23 cellular contexts compared by ENCODE assay signal in genomic region chr1:117567435-117567834, GRCh38. TPM values are rescaled to one million over a fixed set of nuclear protein-coding genes. Genes with fewer than 3 reads are reported as not detected.
A peak's percentile ranks its signal among the peaks of the same experiment; 100 is the strongest.
DNase-seq lines count a peak whose midpoint lies in the region; ATAC-seq and TF ChIP-seq lines count a peak whose summit lies in the region.
"Had no signal": no experiment of that assay in that cellular context is flagged by ENCODE, and none has a peak within 500 bp of the region (broad histone marks: within the 10 kb centered on the region; RNA-seq: fewer than 3 reads in every experiment).

No MANE protein-coding gene starts in this region.

- peaks cover 19% of the 10 kb centered on the region for H3K4me1 Mint-ChIP-seq in stimulated activated memory B cell treated with anti-CD40 and anti-IgM and Interleukin-4, amounts not matched to agents 10 μg/mL and 1 μg/mL and 100 μg/mL, for 72 hours
- H3K4me1 Mint-ChIP-seq: GM23338 had no signal

- no peaks in the 10 kb centered on the region for H3K9me2 ChIP-seq in GM23248 (ENCODE audit: insufficient read depth)

- no peak overlapping the region for H3K9ac ChIP-seq in GM23248

- peaks cover 15% of the 10 kb centered on the region for H3K27me3 Mint-ChIP-seq in stimulated activated memory B cell treated with anti-CD40 and anti-IgM and Interleukin-4, amounts not matched to agents 10 μg/mL and 1 μg/mL and 100 μg/mL, for 72 hours

- no peaks in the 10 kb centered on the region for H3K36me3 Mint-ChIP-seq in stimulated activated memory B cell treated with anti-CD40 and anti-IgM and Interleukin-4, amounts not matched to agents 10 μg/mL and 1 μg/mL and 100 μg/mL, for 72 hours
- H3K36me3 Mint-ChIP-seq: CD14-positive monocyte had no signal

- H3K27ac ChIP-seq in lung (ENCODE audit: low read depth in 1 of 2, low read length in 1 of 2) (no peak overlapping the region), GM23248 (no peak overlapping the region)
- H3K27ac ChIP-seq: Peyer's patch had no signal

- H3K4me1 ChIP-seq in lung (ENCODE audit: control insufficient read depth in 2 of 2, insufficient read depth in 2 of 2, low read length in 2 of 2) (peaks cover 0 to 4% of the 10 kb centered on the region in 2 donors), GM23248 (ENCODE audit: insufficient read depth) (no peaks in the 10 kb centered on the region)
- H3K4me1 ChIP-seq: Peyer's patch had no signal

- no peak overlapping the region for H2AFZ ChIP-seq in GM23248
- H2AFZ ChIP-seq: GM23338 had no signal

- H3K4me3 Mint-ChIP-seq in stimulated activated memory B cell treated with anti-CD40 and anti-IgM and Interleukin-4, amounts not matched to agents 10 μg/mL and 1 μg/mL and 100 μg/mL, for 72 hours = no peak overlapping the region
- H3K4me3 Mint-ChIP-seq: CD14-positive monocyte, GM23338 had no signal

- no peaks in the 10 kb centered on the region for H3K79me2 ChIP-seq in GM23248 (ENCODE audit: insufficient read depth)

- H3K9me3 ChIP-seq in lung (ENCODE audit: control insufficient read depth in 2 of 2, insufficient read depth in 1 of 2, low read length in 1 of 2) (no peaks in the 10 kb centered on the region), GM23248 (ENCODE audit: low read depth) (no peaks in the 10 kb centered on the region)
- H3K9me3 ChIP-seq: Peyer's patch had no signal

- ATAC-seq in lung (ENCODE audit: insufficient read depth, low FRiP score) (no peak), GM19455 (IDR thresholded peaks at IDR 0.05; ENCODE audit: unreplicated experiment) (no peak)
- peak; percentile 6 for ATAC-seq in stimulated activated memory B cell treated with anti-CD40 and anti-IgM and Interleukin-4, amounts not matched to agents 10 μg/mL and 1 μg/mL and 100 μg/mL, for 72 hours
- ATAC-seq: GM23338, HCT116, HepG2 had no signal

- no peak overlapping the region for H3K27ac Mint-ChIP-seq in stimulated activated memory B cell treated with anti-CD40 and anti-IgM and Interleukin-4, amounts not matched to agents 10 μg/mL and 1 μg/mL and 100 μg/mL, for 72 hours
- H3K27ac Mint-ChIP-seq: GM23338 had no signal

- H3K9me3 Mint-ChIP-seq in stimulated activated memory B cell treated with anti-CD40 and anti-IgM and Interleukin-4, amounts not matched to agents 10 μg/mL and 1 μg/mL and 100 μg/mL, for 72 hours = no peaks in the 10 kb centered on the region
- H3K9me3 Mint-ChIP-seq: CD14-positive monocyte, GM23338 had no signal

- H4K20me1 ChIP-seq in GM23248 (ENCODE audit: insufficient read depth) = no peaks in the 10 kb centered on the region

- H3F3A ChIP-seq in GM23248 (ENCODE audit: insufficient read depth) = no peaks in the 10 kb centered on the region

- H3K36me3 ChIP-seq in lung (ENCODE audit: control insufficient read depth in 2 of 2, insufficient read depth in 2 of 2, low read length in 2 of 2) (no peaks in the 10 kb centered on the region), GM23248 (ENCODE audit: low read depth) (no peaks in the 10 kb centered on the region)
- H3K36me3 ChIP-seq: Peyer's patch had no signal

- 94 to 97% methylated on average over 10 of the region's 10 CpGs for WGBS in lung, 2 donors
- WGBS in GM23248 (ENCODE audit: low coverage in 1 of 2, low lambda C conversion rate in 2 of 2, missing lambda C conversion rate in 2 of 2), 2 experiments = 65 to 71% methylated on average over 10 of the region's 10 CpGs

- no peak overlapping the region for H3K4me2 ChIP-seq in GM23248 (ENCODE audit: unreplicated experiment)
- H3K4me2 ChIP-seq: GM23338 had no signal

- DNase-seq in activated CD8-positive, alpha-beta memory T cell treated with anti-CD3 and anti-CD28 coated beads for 24 hours = peak; percentile 26
- no peak for DNase-seq in activated CD8-positive, alpha-beta memory T cell treated with anti-CD3 and anti-CD28 coated beads, Interleukin-2, amount 50 U/mL, for 4 hours
- peak; percentile 28 for DNase-seq in activated CD8-positive, alpha-beta memory T cell treated with anti-CD3 and anti-CD28 coated beads, Interleukin-2, amount 50 U/mL, for 48 hours
- DNase-seq in lung (ENCODE audit: low spot score) = peak; percentile 27
- no peak for DNase-seq in GM23248
- no peak for DNase-seq in DMS153 (lab: John Stamatoyannopoulos, UW)
- DNase-seq: 8988T; DMS 273 treated with DMSO at 0.1 percent for 48 hours; GDM1; KBM-7; NCI-H1105; NCI-H1694; NCI-H2081 treated with DMSO at 0.1 percent for 48 hours; NCI-H446 treated with DMSO at 0.1 percent for 48 hours; NK-92 treated with Interleukin-12 subunit alpha and Interleukin-12 subunit beta, amount 100 ng/mL, for 24 hours; Peyer's patch; SHP77 treated with DMSO at 0.1 percent for 48 hours had no signal

- H3K27me3 ChIP-seq in lung (ENCODE audit: control insufficient read depth, insufficient read depth) (no peaks in the 10 kb centered on the region), GM23248 (replicated peaks; ENCODE audit: insufficient read depth) (peaks cover 9% of the 10 kb centered on the region; the same call in 1 of the 2 replicates)
- H3K27me3 ChIP-seq: Peyer's patch had no signal

- no peak overlapping the region for H3K4me3 ChIP-seq in lung
- H3K4me3 ChIP-seq in GM23248 = no peak overlapping the region
- H3K4me3 ChIP-seq: GM23338, Peyer's patch had no signal

- TF ChIP-seq CTCF in lung (IDR thresholded peaks at IDR 0.05; ENCODE audit: control extremely low read depth, extremely low read depth) = no peak

- in situ Hi-C loops in GM23248 (cut with MboI) = no loop called here

RNA-seq across cellular contexts. Expression of gene TENT5C, which starts 38.4 kb away (rescaled TPM):
- 10 to 100 TPM; 30.1 to 39.0 TPM for total RNA-seq in lung
- polyA plus RNA-seq in lung = 1 to 10 TPM; 2.7 to 5.0 TPM
- 0.25 TPM in 1 of 2 replicates, not detected in the other for total RNA-seq in GM23248 (2014; rRNA removed; shearing (Covaris generic))
- polyA plus RNA-seq in GM23248 (2016; fragmentation: Nextera tagmentation; extraction: Ambion mirVana) = 0.19 and 0.20 TPM in 2 replicates

Comparison
In these comparisons a context has a peak if more than half of its experiments do, and no peak if none do; other contexts are left out.
1. DNase-seq: peak in activated CD8-positive, alpha-beta memory T cell treated with anti-CD3 and anti-CD28 coated beads for 24 hours (single experiment), activated CD8-positive, alpha-beta memory T cell treated with anti-CD3 and anti-CD28 coated beads, Interleukin-2, amount 50 U/mL, for 48 hours (single experiment) and lung (single experiment); none in activated CD8-positive, alpha-beta memory T cell treated with anti-CD3 and anti-CD28 coated beads, Interleukin-2, amount 50 U/mL, for 4 hours (single experiment), GM23248 (single experiment) and DMS153 (single experiment).
2. RNA of gene TENT5C, which starts 38.4 kb away (total RNA-seq): 30.1 to 39.0 TPM in lung; 0.25 TPM in GM23248; every median in the first group is over 10 times any median in the second.